Comparison of ENCODE assay signal across 23 cellular contexts in the genomic region with DNA sequence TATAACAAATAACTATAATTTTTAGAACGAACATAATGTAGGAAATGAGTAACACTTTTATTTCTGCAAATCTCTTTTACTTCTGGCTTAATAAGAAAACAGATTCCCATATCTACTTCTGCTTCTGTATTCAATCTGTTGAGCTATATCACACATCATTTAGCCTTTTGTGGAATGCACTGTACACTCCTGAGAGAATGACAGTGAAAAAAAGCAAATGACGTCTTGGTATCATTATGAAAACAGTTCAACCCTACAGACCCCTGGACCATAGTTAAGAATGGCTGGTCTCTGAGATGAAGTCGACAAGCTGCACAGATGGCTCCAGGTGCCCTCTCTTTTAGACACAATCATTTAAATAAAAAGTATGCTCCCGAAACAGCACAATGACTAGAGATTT.
DNase-seq lines count a peak whose midpoint lies in the region; ATAC-seq and TF ChIP-seq lines count a peak whose summit lies in the region.
"Had no signal": no experiment of that assay in that cellular context is flagged by ENCODE, and none has a peak within 500 bp of the region (broad histone marks: within the 10 kb centered on the region; RNA-seq: fewer than 3 reads in every experiment).

No MANE protein-coding gene starts in this region.

- H3K9me3 Mint-ChIP-seq in chondrocyte (ENCODE audit: low read depth) = no peaks in the 10 kb centered on the region
- no peaks in the 10 kb centered on the region for H3K9me3 Mint-ChIP-seq in stimulated activated effector memory CD8-positive, alpha-beta T cell treated with anti-CD3 and anti-CD28 coated beads, Interleukin-12 subunit alpha, Interleukin-12 subunit beta, amount 100 ng/mL, for 72 hours
- H3K9me3 Mint-ChIP-seq: activated CD8-positive, alpha-beta T cell treated with anti-CD3 and anti-CD28 coated beads for 36 hours; CD4-positive, alpha-beta T cell had no signal

- no peak for DNase-seq in chondrocyte (ENCODE audit: low spot score)
- DNase-seq in lower lobe of right lung = no peak
- no peak for DNase-seq in thoracic aorta (ENCODE audit: low spot score)
- no peak for DNase-seq in NK-92 treated with Interleukin-12 subunit alpha and Interleukin-12 subunit beta, amount 100 ng/mL, for 24 hours (lab: John Stamatoyannopoulos, UW)
- DNase-seq in NCI-H510A treated with DMSO at 0.1 percent for 48 hours (lab: John Stamatoyannopoulos, UW) = no peak
- no peak for DNase-seq in DMS53 treated with DMSO at 0.1 percent for 48 hours (lab: John Stamatoyannopoulos, UW; ENCODE audit: unreplicated experiment)
- no peak for DNase-seq in stimulated activated effector memory CD8-positive, alpha-beta T cell treated with anti-CD3 and anti-CD28 coated beads, Interleukin-12 subunit alpha, Interleukin-12 subunit beta, amount 100 ng/mL, for 72 hours (ENCODE audit: low spot score in 2 of 2)
- DNase-seq: activated CD4-positive, CD25-positive, alpha-beta regulatory T cell treated with anti-CD3 and anti-CD28 coated beads, Interleukin-2, amount 50 U/mL, for 72 hours; activated CD8-positive, alpha-beta T cell treated with anti-CD3 and anti-CD28 coated beads for 36 hours; activated gamma-delta T cell treated with Interleukin-2 at 50 U/mL for 16 hours; amniotic stem cell; CD4-positive, alpha-beta T cell; DMS 273 treated with DMSO at 0.1 percent for 48 hours; gastrocnemius medialis; kidney; NCI-H1105; NCI-H2107; right cardiac atrium; stimulated activated CD4-positive, alpha-beta T cell treated with anti-CD3 and anti-CD28 coated beads, Interleukin-15, amount 100 ng/mL, for 24 hours; stimulated activated CD8-positive, alpha-beta memory T cell treated with anti-CD3 and anti-CD28 coated beads, Interleukin-4, amount 100 ng/mL, for 48 hours; substantia nigra had no signal

- TF ChIP-seq CTCF in chondrocyte (IDR thresholded peaks at IDR 0.05) = no peak
- TF ChIP-seq CTCF in lower lobe of right lung (IDR thresholded peaks at IDR 0.05) = no peak
- no peak for TF ChIP-seq CTCF in thoracic aorta (IDR thresholded peaks at IDR 0.05)

- ATAC-seq in SK-N-SH treated with all-trans-retinoic acid at 6 μM for 48 hours (peak; percentile 28; the same call in 2 of the 3 replicates), lower lobe of right lung (no peak), thoracic aorta (ENCODE audit: insufficient number of reproducible peaks, low FRiP score, low read depth) (no peak)
- ATAC-seq in stimulated activated effector memory CD8-positive, alpha-beta T cell treated with anti-CD3 and anti-CD28 coated beads, Interleukin-12 subunit alpha, Interleukin-12 subunit beta, amount 100 ng/mL, for 72 hours = no peak
- ATAC-seq: activated CD8-positive, alpha-beta T cell treated with anti-CD3 and anti-CD28 coated beads for 36 hours; gastrocnemius medialis had no signal

- peaks cover 20% of the 10 kb centered on the region for H3K4me1 Mint-ChIP-seq in chondrocyte (ENCODE audit: low read depth)
- no peaks in the 10 kb centered on the region for H3K4me1 Mint-ChIP-seq in stimulated activated effector memory CD8-positive, alpha-beta T cell treated with anti-CD3 and anti-CD28 coated beads, Interleukin-12 subunit alpha, Interleukin-12 subunit beta, amount 100 ng/mL, for 72 hours

- H3K27me3 Mint-ChIP-seq in chondrocyte (ENCODE audit: low read depth) = no peaks in the 10 kb centered on the region
- H3K27me3 Mint-ChIP-seq: activated CD8-positive, alpha-beta T cell treated with anti-CD3 and anti-CD28 coated beads for 36 hours; CD4-positive, alpha-beta T cell had no signal

- H3K36me3 Mint-ChIP-seq in chondrocyte (ENCODE audit: low read depth) = no peaks in the 10 kb centered on the region
- no peaks in the 10 kb centered on the region for H3K36me3 Mint-ChIP-seq in stimulated activated effector memory CD8-positive, alpha-beta T cell treated with anti-CD3 and anti-CD28 coated beads, Interleukin-12 subunit alpha, Interleukin-12 subunit beta, amount 100 ng/mL, for 72 hours

- intact Hi-C loops in lower lobe of right lung (cut with DNase I) = no loop called here

- H3K27ac Mint-ChIP-seq in chondrocyte (ENCODE audit: unreplicated experiment) = peak overlapping the region; percentile 74
- H3K27ac Mint-ChIP-seq in stimulated activated effector memory CD8-positive, alpha-beta T cell treated with anti-CD3 and anti-CD28 coated beads, Interleukin-12 subunit alpha, Interleukin-12 subunit beta, amount 100 ng/mL, for 72 hours = no peak overlapping the region
- H3K27ac Mint-ChIP-seq: activated CD8-positive, alpha-beta T cell treated with anti-CD3 and anti-CD28 coated beads for 36 hours; CD4-positive, alpha-beta T cell had no signal

- peak overlapping the region; percentile 42 for H3K27ac ChIP-seq in lower lobe of right lung
- peak overlapping the region; percentile 60 to 69 for H3K27ac ChIP-seq in thoracic aorta
- H3K27ac ChIP-seq: RWPE1 had no signal

- no peak overlapping the region for H3K4me3 Mint-ChIP-seq in chondrocyte (ENCODE audit: unreplicated experiment)
- no peak overlapping the region for H3K4me3 Mint-ChIP-seq in stimulated activated effector memory CD8-positive, alpha-beta T cell treated with anti-CD3 and anti-CD28 coated beads, Interleukin-12 subunit alpha, Interleukin-12 subunit beta, amount 100 ng/mL, for 72 hours
- H3K4me3 Mint-ChIP-seq: activated CD8-positive, alpha-beta T cell treated with anti-CD3 and anti-CD28 coated beads for 36 hours; CD4-positive, alpha-beta T cell had no signal

- no peaks in the 10 kb centered on the region for H3K36me3 ChIP-seq in lower lobe of right lung
- no peaks in the 10 kb centered on the region for H3K36me3 ChIP-seq in thoracic aorta
- H3K36me3 ChIP-seq: gastrocnemius medialis had no signal

- H3K4me1 ChIP-seq in lower lobe of right lung = peaks cover 32% of the 10 kb centered on the region
- H3K4me1 ChIP-seq in thoracic aorta (ENCODE audit: control insufficient read depth in 1 of 2, low read depth in 2 of 2) = peaks cover 12 to 31% of the 10 kb centered on the region in 2 donors

- H3K4me3 ChIP-seq in lower lobe of right lung (no peak overlapping the region), thoracic aorta (no peak overlapping the region)
- H3K4me3 ChIP-seq: gastrocnemius medialis had no signal

- H3K27me3 ChIP-seq in lower lobe of right lung (ENCODE audit: low read depth) (no peaks in the 10 kb centered on the region), thoracic aorta (replicated peaks; ENCODE audit: insufficient read depth) (no peaks in the 10 kb centered on the region)
- H3K27me3 ChIP-seq: gastrocnemius medialis had no signal

- H3K9me3 ChIP-seq in lower lobe of right lung = no peaks in the 10 kb centered on the region
- no peaks in the 10 kb centered on the region for H3K9me3 ChIP-seq in thoracic aorta
- H3K9me3 ChIP-seq: gastrocnemius medialis had no signal

TF ChIP-seq in SK-N-SH treated with all-trans-retinoic acid at 6 μM for 48 hours, 23 proteins besides CTCF, POLR2A, EP300 and RAD21:
- TF ChIP-seq SNAI2 (CRISPR knock-in tag; IDR thresholded peaks at IDR 0.05) (0 out of 2 replicates have a peak, but pooled peaks have one; percentile 45), CSDC2 (CRISPR knock-in tag; IDR thresholded peaks at IDR 0.05) (no peak), ZNF565 (CRISPR knock-in tag; conservative IDR thresholded peaks at IDR 0.05; ENCODE audit: low read depth) (no peak), ISL1 (CRISPR knock-in tag; IDR thresholded peaks at IDR 0.05) (peak; percentile 60), ZFP3 (CRISPR knock-in tag; IDR thresholded peaks at IDR 0.05) (no peak), BACH2 (CRISPR knock-in tag; IDR thresholded peaks at IDR 0.05; ENCODE audit: borderline replicate concordance) (no peak)
- TF ChIP-seq, protein P1, sequence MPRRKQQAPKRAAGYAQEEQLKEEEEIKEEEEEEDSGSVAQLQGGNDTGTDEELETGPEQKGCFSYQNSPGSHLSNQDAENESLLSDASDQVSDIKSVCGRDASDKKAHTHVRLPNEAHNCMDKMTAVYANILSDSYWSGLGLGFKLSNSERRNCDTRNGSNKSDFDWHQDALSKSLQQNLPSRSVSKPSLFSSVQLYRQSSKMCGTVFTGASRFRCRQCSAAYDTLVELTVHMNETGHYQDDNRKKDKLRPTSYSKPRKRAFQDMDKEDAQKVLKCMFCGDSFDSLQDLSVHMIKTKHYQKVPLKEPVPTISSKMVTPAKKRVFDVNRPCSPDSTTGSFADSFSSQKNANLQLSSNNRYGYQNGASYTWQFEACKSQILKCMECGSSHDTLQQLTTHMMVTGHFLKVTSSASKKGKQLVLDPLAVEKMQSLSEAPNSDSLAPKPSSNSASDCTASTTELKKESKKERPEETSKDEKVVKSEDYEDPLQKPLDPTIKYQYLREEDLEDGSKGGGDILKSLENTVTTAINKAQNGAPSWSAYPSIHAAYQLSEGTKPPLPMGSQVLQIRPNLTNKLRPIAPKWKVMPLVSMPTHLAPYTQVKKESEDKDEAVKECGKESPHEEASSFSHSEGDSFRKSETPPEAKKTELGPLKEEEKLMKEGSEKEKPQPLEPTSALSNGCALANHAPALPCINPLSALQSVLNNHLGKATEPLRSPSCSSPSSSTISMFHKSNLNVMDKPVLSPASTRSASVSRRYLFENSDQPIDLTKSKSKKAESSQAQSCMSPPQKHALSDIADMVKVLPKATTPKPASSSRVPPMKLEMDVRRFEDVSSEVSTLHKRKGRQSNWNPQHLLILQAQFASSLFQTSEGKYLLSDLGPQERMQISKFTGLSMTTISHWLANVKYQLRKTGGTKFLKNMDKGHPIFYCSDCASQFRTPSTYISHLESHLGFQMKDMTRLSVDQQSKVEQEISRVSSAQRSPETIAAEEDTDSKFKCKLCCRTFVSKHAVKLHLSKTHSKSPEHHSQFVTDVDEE (CRISPR knock-in tag; IDR thresholded peaks at IDR 0.05) = no peak
- TF ChIP-seq, protein P2, sequence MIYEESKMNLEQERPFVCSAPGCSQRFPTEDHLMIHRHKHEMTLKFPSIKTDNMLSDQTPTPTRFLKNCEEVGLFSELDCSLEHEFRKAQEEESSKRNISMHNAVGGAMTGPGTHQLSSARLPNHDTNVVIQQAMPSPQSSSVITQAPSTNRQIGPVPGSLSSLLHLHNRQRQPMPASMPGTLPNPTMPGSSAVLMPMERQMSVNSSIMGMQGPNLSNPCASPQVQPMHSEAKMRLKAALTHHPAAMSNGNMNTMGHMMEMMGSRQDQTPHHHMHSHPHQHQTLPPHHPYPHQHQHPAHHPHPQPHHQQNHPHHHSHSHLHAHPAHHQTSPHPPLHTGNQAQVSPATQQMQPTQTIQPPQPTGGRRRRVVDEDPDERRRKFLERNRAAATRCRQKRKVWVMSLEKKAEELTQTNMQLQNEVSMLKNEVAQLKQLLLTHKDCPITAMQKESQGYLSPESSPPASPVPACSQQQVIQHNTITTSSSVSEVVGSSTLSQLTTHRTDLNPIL (CRISPR knock-in tag; IDR thresholded peaks at IDR 0.05; ENCODE audit: low read depth) = no peak
TF ChIP-seq in SK-N-SH treated with all-trans-retinoic acid at 6 μM for 48 hours: peak in this region for 2.
